Comparison of ENCODE assay signal across 16 cellular contexts in the genomic region with DNA sequence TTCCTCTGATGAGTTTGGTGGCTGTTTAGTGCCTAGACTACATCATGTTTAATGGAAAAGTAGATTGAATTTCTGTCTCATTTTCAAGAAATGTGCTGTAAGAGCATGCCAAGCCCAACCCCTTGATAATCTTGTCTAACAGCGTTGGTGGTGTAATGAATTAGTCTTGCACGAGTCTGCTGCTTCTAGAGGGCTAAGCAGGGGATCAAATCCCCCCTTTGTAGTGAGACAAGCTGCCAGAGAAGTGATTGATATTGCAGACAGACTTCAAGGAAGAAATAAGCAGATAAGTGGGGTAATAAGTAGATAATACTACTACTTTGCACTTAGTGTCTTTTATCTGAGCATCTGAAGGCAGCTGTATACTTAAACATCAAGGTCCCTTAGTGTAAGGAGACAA.
DNase-seq lines count a peak whose midpoint lies in the region; TF ChIP-seq lines count a peak whose summit lies in the region.
"Had no signal": no experiment of that assay in that cellular context is flagged by ENCODE, and none has a peak within 500 bp of the region (broad histone marks: within the 10 kb centered on the region; RNA-seq: fewer than 3 reads in every experiment).

No MANE protein-coding gene starts in this region.

- H3K4me3 ChIP-seq in SK-N-MC (peak overlapping the region; percentile 67), hepatocyte (no peak overlapping the region), urinary bladder (ENCODE audit: low read depth, low read length) (no peak overlapping the region)
- H3K4me3 ChIP-seq: body of pancreas, gastroesophageal sphincter, vagina had no signal

- no peak overlapping the region for H2AFZ ChIP-seq in hepatocyte

- no peaks in the 10 kb centered on the region for H3K79me2 ChIP-seq in hepatocyte

- H3K9me3 ChIP-seq in SK-N-MC (ENCODE audit: low read depth, low read length): no peaks in the 10 kb centered on the region
- no peaks in the 10 kb centered on the region for H3K9me3 ChIP-seq in hepatocyte (ENCODE audit: low read depth)
- H3K9me3 ChIP-seq: body of pancreas, gastroesophageal sphincter, vagina had no signal

- H4K20me1 ChIP-seq in hepatocyte (ENCODE audit: insufficient read depth, poor library complexity, severe bottlenecking): no peaks in the 10 kb centered on the region

- TF ChIP-seq CTCF in hepatocyte (IDR thresholded peaks at IDR 0.05; ENCODE audit: poor library complexity): no peak

- H3K4me2 ChIP-seq in hepatocyte: peak overlapping the region; percentile 50

- H3K9me2 ChIP-seq in hepatocyte (replicated peaks; ENCODE audit: insufficient read depth): no peaks in the 10 kb centered on the region

- DNase-seq in GM03348 (ENCODE audit: low spot score) (peak; percentile 14), SK-N-MC (ENCODE audit: low read depth, low spot score) (no peak), hepatocyte (ENCODE audit: low spot score) (peak; percentile 7), midbrain (lab: John Stamatoyannopoulos, UW) (no peak), amniotic stem cell (lab: John Stamatoyannopoulos, UW) (no peak), inferior parietal cortex (ENCODE audit: extremely low spot score) (no peak)
- DNase-seq: body of pancreas; CD8-positive, alpha-beta memory T cell; GF-D8; NCI-H1694; nucleus accumbens; small intestine; stimulated activated naive CD4-positive, alpha-beta T cell had no signal

- WGBS in hepatocyte (ENCODE audit: low lambda C conversion rate, missing lambda C conversion rate): 18% methylated on average over 2 of the region's 2 CpGs
- WGBS in urinary bladder: 18% methylated on average over 2 of the region's 2 CpGs

- peak overlapping the region; percentile 58 for H3K9ac ChIP-seq in SK-N-MC (ENCODE audit: insufficient read length)

- H3K36me3 ChIP-seq in SK-N-MC (ENCODE audit: insufficient read depth, low read length) (no peaks in the 10 kb centered on the region), hepatocyte (replicated peaks; ENCODE audit: insufficient read depth, low read depth) (no peaks in the 10 kb centered on the region), urinary bladder (ENCODE audit: insufficient read depth) (no peaks in the 10 kb centered on the region)
- H3K36me3 ChIP-seq: gastroesophageal sphincter, vagina had no signal

- peaks cover 12% of the 10 kb centered on the region for H3K4me1 ChIP-seq in hepatocyte (ENCODE audit: insufficient read depth)
- no peaks in the 10 kb centered on the region for H3K4me1 ChIP-seq in urinary bladder (ENCODE audit: insufficient read depth)
- H3K4me1 ChIP-seq: body of pancreas, gastroesophageal sphincter had no signal

- H3K27ac ChIP-seq in SK-N-MC: peak overlapping the region; percentile 95
- peak overlapping the region; percentile 22 for H3K27ac ChIP-seq in hepatocyte
- H3K27ac ChIP-seq in urinary bladder (ENCODE audit: low read depth): peak overlapping the region; percentile 10
- H3K27ac ChIP-seq: body of pancreas, gastroesophageal sphincter, vagina had no signal

- H3K27me3 ChIP-seq in hepatocyte: no peaks in the 10 kb centered on the region
- H3K27me3 ChIP-seq: body of pancreas, gastroesophageal sphincter, vagina had no signal

Comparison
In these comparisons a context has a peak if more than half of its experiments do, and no peak if none do; other contexts are left out.
1. DNase-seq: peak in GM03348 (single experiment) and hepatocyte (single experiment); none in SK-N-MC (single experiment), midbrain (single experiment), amniotic stem cell (single experiment) and inferior parietal cortex (single experiment).
2. H3K27ac ChIP-seq: peak in every context shown above with its lines; median percentile 95 in SK-N-MC; 22 in hepatocyte; 10 in urinary bladder.